In the genomic region with DNA sequence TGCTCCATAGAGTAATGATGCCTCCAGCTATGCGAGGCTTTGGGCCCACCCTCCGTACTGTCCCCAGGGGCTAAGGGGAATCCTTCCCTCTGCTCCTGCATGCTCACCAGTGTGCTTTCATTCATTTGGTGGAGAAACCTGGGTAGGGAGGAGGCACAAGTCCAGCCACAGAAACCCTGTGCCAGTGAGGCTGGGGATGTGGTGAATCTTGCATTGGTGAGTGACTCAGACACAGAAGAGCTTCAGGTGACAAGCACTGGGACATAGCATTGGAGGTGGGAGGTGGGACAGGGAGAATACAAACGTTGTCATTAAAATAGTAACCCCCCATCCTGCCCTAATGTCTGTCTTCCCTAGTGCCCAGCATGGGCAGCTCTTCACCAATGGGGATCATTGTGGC, we compare ENCODE assay signal across 18 cellular contexts. TPM values are rescaled to one million over a fixed set of nuclear protein-coding genes. Genes with fewer than 3 reads are reported as not detected.
DNase-seq lines count a peak whose midpoint lies in the region; ATAC-seq and TF ChIP-seq lines count a peak whose summit lies in the region.
"Had no signal": no experiment of that assay in that cellular context is flagged by ENCODE, and none has a peak within 500 bp of the region (broad histone marks: within the 10 kb centered on the region; RNA-seq: fewer than 3 reads in every experiment).

No MANE protein-coding gene starts in this region.

- no peak for TF ChIP-seq CTCF in esophagus muscularis mucosa (IDR thresholded peaks at IDR 0.05)

- peaks cover 8% of the 10 kb centered on the region for H3K4me1 Mint-ChIP-seq in activated CD4-positive, alpha-beta T cell treated with anti-CD3 and anti-CD28 coated beads, Interleukin-2, amount 10 ng/mL, durations not matched to agents 24 days and 14 days
- H3K4me1 Mint-ChIP-seq in stimulated activated naive CD8-positive, alpha-beta T cell treated with anti-CD3 and anti-CD28 coated beads, Interleukin-15, amount 100 ng/mL, for 72 hours = peaks cover 34% of the 10 kb centered on the region

- no peak overlapping the region for H3K4me3 ChIP-seq in esophagus muscularis mucosa
- H3K4me3 ChIP-seq: GM23248 had no signal

- peaks cover 8% of the 10 kb centered on the region for H3K27me3 Mint-ChIP-seq in activated CD4-positive, alpha-beta T cell treated with anti-CD3 and anti-CD28 coated beads, Interleukin-2, amount 10 ng/mL, durations not matched to agents 24 days and 14 days
- H3K27me3 Mint-ChIP-seq in stimulated activated naive CD8-positive, alpha-beta T cell treated with anti-CD3 and anti-CD28 coated beads, Interleukin-15, amount 100 ng/mL, for 72 hours = peaks cover 35% of the 10 kb centered on the region
- H3K27me3 Mint-ChIP-seq: B cell had no signal

- DNase-seq in activated CD4-positive, alpha-beta T cell treated with anti-CD3 and anti-CD28 coated beads, Interleukin-2, amount 10 ng/mL, durations not matched to agents 24 days and 14 days = peak; percentile 52
- no peak for DNase-seq in activated CD4-positive, alpha-beta T cell treated with anti-CD3 and anti-CD28 coated beads for 4 hours
- peak in 1 of 2 donors; percentile 24 for DNase-seq in stimulated activated naive CD8-positive, alpha-beta T cell treated with anti-CD3 and anti-CD28 coated beads, Interleukin-15, amount 100 ng/mL, for 72 hours
- no peak for DNase-seq in stimulated activated naive CD8-positive, alpha-beta T cell treated with anti-CD3 and anti-CD28 coated beads, Interleukin-15, Interleukin-2, amounts not matched to agents 100 U/mL and 50 U/mL, for 24 hours
- DNase-seq in esophagus muscularis mucosa (ENCODE audit: extremely low spot score) = peak; percentile 26
- DNase-seq in pons (ENCODE audit: low spot score) = no peak
- DNase-seq in RPMI8226 = no peak
- no peak for DNase-seq in NCI-H1092 (lab: John Stamatoyannopoulos, UW)
- DNase-seq: 8988T; C1 segment of cervical spinal cord; Calu3; CD4-positive, alpha-beta T cell; DMS 273 treated with DMSO at 0.1 percent for 48 hours; GM23248 had no signal

- TF ChIP-seq POLR2A in esophagus muscularis mucosa (IDR thresholded peaks at IDR 0.05; ENCODE audit: low read depth) = no peak

- H3K9me3 Mint-ChIP-seq in activated CD4-positive, alpha-beta T cell treated with anti-CD3 and anti-CD28 coated beads, Interleukin-2, amount 10 ng/mL, durations not matched to agents 24 days and 14 days = no peaks in the 10 kb centered on the region
- no peaks in the 10 kb centered on the region for H3K9me3 Mint-ChIP-seq in stimulated activated naive CD8-positive, alpha-beta T cell treated with anti-CD3 and anti-CD28 coated beads, Interleukin-15, amount 100 ng/mL, for 72 hours
- H3K9me3 Mint-ChIP-seq: CD4-positive, alpha-beta T cell had no signal

- H3K27ac ChIP-seq in esophagus muscularis mucosa (replicated peaks in 1 of 4) = no peak overlapping the region
- H3K27ac ChIP-seq: GM23248, HL-60 had no signal

- no peak for TF ChIP-seq EP300 in esophagus muscularis mucosa (IDR thresholded peaks at IDR 0.05)

- intact Hi-C loops in activated CD4-positive, alpha-beta T cell treated with anti-CD3 and anti-CD28 coated beads, Interleukin-2, amount 10 ng/mL, durations not matched to agents 24 days and 14 days (cut with micrococcal nuclease) = loop anchor here (5.0 kb wide), 1 partner anchor 87 kb away; no protein-coding TSS in a partner anchor
- intact Hi-C loops in esophagus muscularis mucosa (cut with DNase I) = no loop called here

- H3K4me1 ChIP-seq in esophagus muscularis mucosa = peaks cover 0 to 35% (median 24%) of the 10 kb centered on the region in 4 donors

- no peak overlapping the region for H3K27ac Mint-ChIP-seq in activated CD4-positive, alpha-beta T cell treated with anti-CD3 and anti-CD28 coated beads, Interleukin-2, amount 10 ng/mL, durations not matched to agents 24 days and 14 days
- peak overlapping the region in 1 of 2 donors; percentile 74 for H3K27ac Mint-ChIP-seq in stimulated activated naive CD8-positive, alpha-beta T cell treated with anti-CD3 and anti-CD28 coated beads, Interleukin-15, amount 100 ng/mL, for 72 hours
- H3K27ac Mint-ChIP-seq: B cell; CD4-positive, alpha-beta T cell had no signal

- no peaks in the 10 kb centered on the region for H3K36me3 ChIP-seq in esophagus muscularis mucosa

- no peaks in the 10 kb centered on the region for H3K36me3 Mint-ChIP-seq in activated CD4-positive, alpha-beta T cell treated with anti-CD3 and anti-CD28 coated beads, Interleukin-2, amount 10 ng/mL, durations not matched to agents 24 days and 14 days (ENCODE audit: low read depth)

- no peaks in the 10 kb centered on the region for H3K9me3 ChIP-seq in esophagus muscularis mucosa

- H3K27me3 ChIP-seq in esophagus muscularis mucosa = peaks cover 0 to 11% (median 0%) of the 10 kb centered on the region in 4 donors

- H3K4me3 Mint-ChIP-seq in activated CD4-positive, alpha-beta T cell treated with anti-CD3 and anti-CD28 coated beads, Interleukin-2, amount 10 ng/mL, durations not matched to agents 24 days and 14 days = no peak overlapping the region
- no peak overlapping the region for H3K4me3 Mint-ChIP-seq in stimulated activated naive CD8-positive, alpha-beta T cell treated with anti-CD3 and anti-CD28 coated beads, Interleukin-15, amount 100 ng/mL, for 72 hours
- H3K4me3 Mint-ChIP-seq: B cell; CD4-positive, alpha-beta T cell had no signal

- 90% methylated on average over 3 of the region's 3 CpGs for WGBS in esophagus muscularis mucosa

- ATAC-seq in stimulated activated naive CD8-positive, alpha-beta T cell treated with anti-CD3 and anti-CD28 coated beads, Interleukin-15, amount 100 ng/mL, for 72 hours = peak; percentile 64
- ATAC-seq in stimulated activated naive CD8-positive, alpha-beta T cell treated with anti-CD3 and anti-CD28 coated beads, Interleukin-15, Interleukin-2, amounts not matched to agents 100 U/mL and 50 U/mL, for 24 hours = no peak
- ATAC-seq: HCT116 had no signal

RNA-seq across cellular contexts. Expression of a gene that starts 5.2 kb away (rescaled TPM):
- total RNA-seq in activated CD4-positive, alpha-beta T cell treated with anti-CD3 and anti-CD28 coated beads, Interleukin-2, amount 10 ng/mL, durations not matched to agents 24 days and 14 days = not detected in 2 replicates
- total RNA-seq in esophagus muscularis mucosa = 10 to 100 TPM; 19.0 to 89.0 (median 31.2) TPM
- total RNA-seq: Calu3, Daoy, GM23248 had no signal

RNA-seq across cellular contexts. Expression of a gene that starts 13.9 kb away (rescaled TPM):
- total RNA-seq in activated CD4-positive, alpha-beta T cell treated with anti-CD3 and anti-CD28 coated beads, Interleukin-2, amount 10 ng/mL, durations not matched to agents 24 days and 14 days = 0.91 and 1.2 TPM in 2 replicates
- total RNA-seq in esophagus muscularis mucosa = 1 to 10 TPM; 1.8 to 6.5 (median 3.3) TPM
- total RNA-seq: GM23248 had no signal

RNA-seq across cellular contexts. Expression of a gene that starts 39.1 kb away (rescaled TPM):
- total RNA-seq in activated CD4-positive, alpha-beta T cell treated with anti-CD3 and anti-CD28 coated beads, Interleukin-2, amount 10 ng/mL, durations not matched to agents 24 days and 14 days = not detected in 2 replicates
- 10 to 100 TPM in 2 of 4 donors, 1 to 10 TPM in 2; 7.6 to 18.7 (median 10.2) TPM for total RNA-seq in esophagus muscularis mucosa
- total RNA-seq: Calu3, Daoy, GM23248 had no signal

Comparison
In these comparisons a context has a peak if more than half of its experiments do, and no peak if none do; other contexts are left out.
1. DNase-seq: peak in activated CD4-positive, alpha-beta T cell treated with anti-CD3 and anti-CD28 coated beads, Interleukin-2, amount 10 ng/mL, durations not matched to agents 24 days and 14 days (single experiment) and esophagus muscularis mucosa (single experiment); none in activated CD4-positive, alpha-beta T cell treated with anti-CD3 and anti-CD28 coated beads for 4 hours (0 of 2), stimulated activated naive CD8-positive, alpha-beta T cell treated with anti-CD3 and anti-CD28 coated beads, Interleukin-15, Interleukin-2, amounts not matched to agents 100 U/mL and 50 U/mL, for 24 hours (single experiment), pons (single experiment), RPMI8226 (single experiment) and NCI-H1092 (single experiment).
2. RNA of a gene that starts 5.2 kb away (total RNA-seq): 19.0 to 89.0 TPM in esophagus muscularis mucosa; not detected in activated CD4-positive, alpha-beta T cell treated with anti-CD3 and anti-CD28 coated beads, Interleukin-2, amount 10 ng/mL, durations not matched to agents 24 days and 14 days; every median in the first group is over 10 times any median in the second.